ENCODE assay signal across 15 cellular contexts in the genomic region with DNA sequence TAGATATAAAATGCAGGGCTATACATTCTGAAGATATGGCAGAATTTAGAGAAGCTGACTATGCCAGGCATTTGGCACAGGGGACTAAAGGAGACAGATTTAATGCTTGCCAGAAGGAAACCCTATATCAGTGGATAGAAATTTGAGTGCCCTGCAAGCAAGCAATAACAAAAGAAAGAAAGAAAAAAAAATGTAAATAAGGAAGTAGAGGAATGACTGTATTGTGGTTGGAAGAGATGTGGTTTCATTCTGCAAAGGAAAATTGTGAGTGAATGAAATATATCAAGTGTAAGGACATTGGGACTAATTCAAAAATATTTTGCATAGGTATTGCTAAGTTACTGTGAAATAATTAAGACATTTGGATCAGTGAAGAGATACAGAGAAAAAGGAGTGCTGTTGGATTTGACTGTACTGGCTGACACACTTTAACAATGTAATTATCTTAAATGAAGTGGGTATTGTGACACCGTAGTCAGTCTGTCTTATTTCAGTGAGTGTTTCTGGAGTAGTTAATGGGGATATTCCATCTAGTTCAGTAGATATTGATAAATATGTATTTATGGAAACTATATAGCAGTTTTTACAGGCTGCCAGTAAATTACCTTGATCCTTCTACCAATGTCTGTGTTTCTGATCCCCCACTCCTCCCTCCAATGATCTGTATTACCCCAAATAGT.
A peak's percentile ranks its signal among the peaks of the same experiment; 100 is the strongest.
DNase-seq lines count a peak whose midpoint lies in the region; ATAC-seq, FAIRE-seq and TF ChIP-seq lines count a peak whose summit lies in the region.
"Had no signal": no experiment of that assay in that cellular context is flagged by ENCODE, and none has a peak within 500 bp of the region (broad histone marks: within the 10 kb centered on the region; RNA-seq: fewer than 3 reads in every experiment).

No MANE protein-coding gene starts in this region.

- DNase-seq in DMS53 (lab: John Stamatoyannopoulos, UW) (peak; percentile 39), DMS53 treated with DMSO at 0.1 percent for 48 hours (lab: John Stamatoyannopoulos, UW; ENCODE audit: unreplicated experiment) (no peak), NCI-H2029 treated with DMSO at 0.1 percent for 48 hours (lab: John Stamatoyannopoulos, UW) (peak; percentile 34), hepatocyte (ENCODE audit: low spot score) (no peak), nucleus accumbens (lab: John Stamatoyannopoulos, UW) (no peak), germinal center (ENCODE audit: low spot score) (no peak), pancreas (no peak)
- DNase-seq: 8988T, C1 segment of cervical spinal cord, DMS 273 treated with DMSO at 0.1 percent for 48 hours, NCI-H187, SIG-M5, T-helper 2 cell had no signal

- 57% methylated on average over 1 of the region's 1 CpG for WGBS in hepatocyte (ENCODE audit: low lambda C conversion rate, missing lambda C conversion rate)
- WGBS in pancreas, 2 donors: 70 to 73% methylated on average over 1 of the region's 1 CpG

- no peak for FAIRE-seq in pancreas (lab: Jason Lieb, UNC)
- FAIRE-seq: H54 had no signal

- H3K27me3 ChIP-seq in hepatocyte (no peaks in the 10 kb centered on the region), pancreas (no peaks in the 10 kb centered on the region)

- no peaks in the 10 kb centered on the region for H4K20me1 ChIP-seq in hepatocyte (ENCODE audit: insufficient read depth, poor library complexity, severe bottlenecking)

- H3K9me3 ChIP-seq in hepatocyte (ENCODE audit: low read depth) (no peaks in the 10 kb centered on the region), pancreas (no peaks in the 10 kb centered on the region)

- H2AFZ ChIP-seq in hepatocyte: no peak overlapping the region

- ATAC-seq in HG02870 (IDR thresholded peaks at IDR 0.05; ENCODE audit: unreplicated experiment) (peak; percentile 49), pancreas (no peak)

- no peak overlapping the region for H3K4me3 ChIP-seq in hepatocyte
- H3K4me3 ChIP-seq in pancreas: no peak overlapping the region

- TF ChIP-seq CTCF in hepatocyte (IDR thresholded peaks at IDR 0.05; ENCODE audit: poor library complexity) (no peak), pancreas (IDR thresholded peaks at IDR 0.05) (no peak)

- H3K27ac ChIP-seq in hepatocyte: no peak overlapping the region
- H3K27ac ChIP-seq in pancreas: no peak overlapping the region

- no peaks in the 10 kb centered on the region for H3K79me2 ChIP-seq in hepatocyte

- H3K4me2 ChIP-seq in hepatocyte: peak overlapping the region; percentile 47

- intact Hi-C loops in pancreas (cut with DNase I): no loop called here

- H3K4me1 ChIP-seq in hepatocyte (ENCODE audit: insufficient read depth) (no peaks in the 10 kb centered on the region), pancreas (no peaks in the 10 kb centered on the region)

- no peaks in the 10 kb centered on the region for H3K9me2 ChIP-seq in hepatocyte (replicated peaks; ENCODE audit: insufficient read depth)

- H3K36me3 ChIP-seq in hepatocyte (replicated peaks; ENCODE audit: insufficient read depth, low read depth): no peaks in the 10 kb centered on the region
- no peaks in the 10 kb centered on the region for H3K36me3 ChIP-seq in pancreas

Comparison
In these comparisons a context has a peak if more than half of its experiments do, and no peak if none do; other contexts are left out.
1. DNase-seq: peak in DMS53 (single experiment) and NCI-H2029 treated with DMSO at 0.1 percent for 48 hours (single experiment); none in DMS53 treated with DMSO at 0.1 percent for 48 hours (single experiment), hepatocyte (single experiment), nucleus accumbens (0 of 56), germinal center (single experiment) and pancreas (0 of 6).